1 cellular context compared by ENCODE assay signal in the genomic region with DNA sequence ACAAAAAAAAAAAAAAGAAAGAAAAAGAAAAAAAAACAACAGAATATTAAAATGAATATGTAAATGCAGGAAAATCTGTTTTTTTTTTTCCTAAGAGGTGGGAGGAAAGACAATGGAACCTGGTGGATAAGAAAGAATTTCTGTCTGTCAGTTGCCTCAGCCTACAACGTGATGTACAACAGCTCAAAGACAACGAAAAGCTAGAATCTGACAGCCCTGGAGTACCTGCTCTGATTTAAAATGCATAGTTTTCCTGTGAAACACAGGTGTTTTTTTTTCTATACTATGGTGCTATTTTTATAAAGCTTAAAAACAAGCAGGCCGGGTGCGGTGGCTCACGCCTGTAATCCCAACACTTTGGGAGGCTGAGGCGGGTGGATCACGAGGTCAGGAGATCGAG.
A peak's percentile ranks its signal among the peaks of the same experiment; 100 is the strongest.
TF ChIP-seq lines count a peak whose summit lies in the region.

No MANE protein-coding gene starts in this region.

TF ChIP-seq in HEK293, 187 proteins besides CTCF, POLR2A, EP300 and RAD21:
- TF ChIP-seq, protein P1, sequence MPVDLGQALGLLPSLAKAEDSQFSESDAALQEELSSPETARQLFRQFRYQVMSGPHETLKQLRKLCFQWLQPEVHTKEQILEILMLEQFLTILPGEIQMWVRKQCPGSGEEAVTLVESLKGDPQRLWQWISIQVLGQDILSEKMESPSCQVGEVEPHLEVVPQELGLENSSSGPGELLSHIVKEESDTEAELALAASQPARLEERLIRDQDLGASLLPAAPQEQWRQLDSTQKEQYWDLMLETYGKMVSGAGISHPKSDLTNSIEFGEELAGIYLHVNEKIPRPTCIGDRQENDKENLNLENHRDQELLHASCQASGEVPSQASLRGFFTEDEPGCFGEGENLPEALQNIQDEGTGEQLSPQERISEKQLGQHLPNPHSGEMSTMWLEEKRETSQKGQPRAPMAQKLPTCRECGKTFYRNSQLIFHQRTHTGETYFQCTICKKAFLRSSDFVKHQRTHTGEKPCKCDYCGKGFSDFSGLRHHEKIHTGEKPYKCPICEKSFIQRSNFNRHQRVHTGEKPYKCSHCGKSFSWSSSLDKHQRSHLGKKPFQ (tag by site-specific recombination; IDR thresholded peaks at IDR 0.05), result peak; percentile 7; the same call in 1 of the 2 replicates
- TF ChIP-seq ZNF549 (tag by site-specific recombination; IDR thresholded peaks at IDR 0.05), result no peak
TF ChIP-seq in HEK293: peak in this region for 1.
